ENCODE assay signal across 8 cellular contexts in the genomic region with DNA sequence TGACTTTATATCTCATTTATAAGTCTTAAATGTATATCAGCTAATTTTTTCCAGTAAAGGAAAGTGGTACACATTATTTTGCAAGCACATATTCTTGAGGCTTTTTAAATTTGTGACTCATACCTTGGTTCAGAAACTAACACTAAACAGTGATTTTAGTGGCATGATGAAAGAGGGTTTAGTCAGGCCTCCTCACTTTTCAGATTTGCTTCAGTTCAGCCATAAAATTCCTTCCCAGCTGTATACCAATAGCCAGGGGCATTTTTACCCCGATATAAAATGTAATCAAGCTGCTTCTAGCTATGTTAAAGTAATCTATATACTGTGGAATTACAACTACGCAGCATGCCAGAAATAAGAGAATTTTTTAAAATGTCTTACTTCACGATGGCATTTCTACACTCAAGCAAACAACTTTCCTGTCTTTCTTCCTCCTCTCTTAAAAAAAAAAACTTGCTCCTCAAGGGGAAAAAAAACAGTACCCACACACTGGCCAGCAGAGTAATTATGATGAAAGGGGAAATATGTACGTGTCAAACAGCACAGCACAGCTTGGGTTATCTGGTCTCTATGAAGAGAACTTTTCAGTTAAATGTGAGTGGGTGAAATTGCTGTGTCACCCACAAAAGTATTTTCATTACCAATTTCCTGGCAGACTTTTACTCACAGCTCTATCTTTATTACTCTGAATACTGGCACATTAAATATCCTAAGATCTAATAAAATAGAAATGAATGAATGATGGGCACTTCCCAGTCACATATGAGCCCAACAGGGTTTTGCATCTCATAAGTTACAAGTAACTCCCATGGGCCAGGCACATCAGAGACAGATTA.
DNase-seq lines count a peak whose midpoint lies in the region; ATAC-seq and TF ChIP-seq lines count a peak whose summit lies in the region.

No MANE protein-coding gene starts in this region.

- H3K36me3 ChIP-seq in A673 (ENCODE audit: insufficient read depth, low read length, poor library complexity, severe bottlenecking) = no peaks in the 10 kb centered on the region
- H3K36me3 ChIP-seq in IMR-90 (ENCODE audit: control insufficient read depth, insufficient read depth, low read length) = no peaks in the 10 kb centered on the region

- H4K91ac ChIP-seq in IMR-90 (ENCODE audit: insufficient read depth, low read depth, low read length) = peak overlapping the region; percentile 95

- peak overlapping the region; percentile 88 to 92 for H4K8ac ChIP-seq in IMR-90 (ENCODE audit: low read depth in 2 of 2, low read length in 2 of 2)

- H3K4me3 Mint-ChIP-seq in dendritic cell treated with granulocyte-macrophage colony-stimulating factor and Interleukin-4, amounts not matched to agents 40 ng/mL and 50 ng/mL, for 4 days = no peak overlapping the region

- H3K4ac ChIP-seq in IMR-90 (ENCODE audit: low read depth, low read length) = peak overlapping the region; percentile 99; the same call in 1 of the 2 replicates

- in situ Hi-C loops in IMR-90 (cut with MboI; ENCODE audit: low sequenced_read_pairs) = no loop called here

- dilution Hi-C loops in IMR-90 (cut with HindIII; ENCODE audit: low sequenced_read_pairs, unreplicated experiment) = no loop called here

- no CpG with 5 or more reads among the region's 4 CpGs for WGBS in IMR-90 (ENCODE audit: extremely low coverage in 2 of 2, insufficient read length in 1 of 2), 2 experiments

- POLR2A ChIA-PET in A673 (lab: Charles Lee; ENCODE audit: low non-redundant PET) = interaction anchor here (1.0 kb wide), 1 partner anchor 15 kb away, joined by 6 read pairs; no protein-coding TSS in a partner anchor
- POLR2A ChIA-PET in IMR-90 (lab: Charles Lee; ENCODE audit: unreplicated experiment) = interaction anchor here (0.5 kb wide), 2 partner anchors 16 to 127 kb away, joined by 3 to 5 read pairs; no protein-coding TSS in a partner anchor

- peak overlapping the region; percentile 100 for H2BK20ac ChIP-seq in IMR-90 (ENCODE audit: low read depth, low read length)

- no peaks in the 10 kb centered on the region for H3K79me1 ChIP-seq in IMR-90 (ENCODE audit: low read depth in 1 of 2, low read length in 2 of 2)

- H3K4me3 ChIP-seq in A673 (ENCODE audit: low read depth, low read length, poor library complexity, severe bottlenecking) (no peak overlapping the region), IMR-90 (ENCODE audit: insufficient read depth, low read depth, low read length) (no peak overlapping the region)

- H3K27ac ChIP-seq in A673 (ENCODE audit: low read depth, low read length, poor library complexity, severe bottlenecking) (peak overlapping the region; percentile 81), IMR-90 (ENCODE audit: insufficient read depth, low read length) (peak overlapping the region; percentile 61)

- H2BK15ac ChIP-seq in IMR-90 (ENCODE audit: low read depth, low read length) = peak overlapping the region; percentile 93; the same call in 2 of the 3 replicates

- H3K9me3 Mint-ChIP-seq in dendritic cell treated with granulocyte-macrophage colony-stimulating factor and Interleukin-4, amounts not matched to agents 40 ng/mL and 50 ng/mL, for 4 days = no peaks in the 10 kb centered on the region

- H2AK9ac ChIP-seq in IMR-90 (replicated peaks; ENCODE audit: low read depth, low read length, poor library complexity) = no peak overlapping the region

- TF ChIP-seq CTCF in A673 (conservative IDR thresholded peaks at IDR 0.05; ENCODE audit: low read depth, low read length) (no peak), IMR-90 (conservative IDR thresholded peaks at IDR 0.05; ENCODE audit: low read depth, low read length) (no peak)

- intact Hi-C loops in A673 (cut with micrococcal nuclease; ENCODE audit: unreplicated experiment) = loop anchor here (5.0 kb wide), 1 partner anchor 245 kb away; the partner anchor contains the start of gene TENT5A
- intact Hi-C loops in IMR-90 (cut with micrococcal nuclease) = loop anchor here (2.0 to 10.0 kb wide), 5 partner anchors 103 to 1393 kb away; partner anchors contain the start of gene TENT5A
- intact Hi-C loops in dendritic cell treated with granulocyte-macrophage colony-stimulating factor and Interleukin-4, amounts not matched to agents 40 ng/mL and 50 ng/mL, for 4 days (cut with micrococcal nuclease) = no loop called here
- intact Hi-C loops in posterior cingulate gyrus (cut with DNase I) = no loop called here

- no peaks in the 10 kb centered on the region for H3K27me3 Mint-ChIP-seq in dendritic cell treated with granulocyte-macrophage colony-stimulating factor and Interleukin-4, amounts not matched to agents 40 ng/mL and 50 ng/mL, for 4 days

- H3K23ac ChIP-seq in IMR-90 (ENCODE audit: low read depth, low read length) = peak overlapping the region; percentile 88; the same call in 1 of the 2 replicates

- H3K18ac ChIP-seq in IMR-90 (ENCODE audit: low read depth, low read length) = peak overlapping the region; percentile 96; the same call in 1 of the 2 replicates

- no peaks in the 10 kb centered on the region for H3K36me3 Mint-ChIP-seq in dendritic cell treated with granulocyte-macrophage colony-stimulating factor and Interleukin-4, amounts not matched to agents 40 ng/mL and 50 ng/mL, for 4 days (ENCODE audit: low read depth)

- BruUV-seq in A673 (replicated peaks; lab: Mats Ljungman, UMichigan) = no TSS peak
- BruUV-seq in IMR-90 (replicated peaks; lab: Mats Ljungman, UMichigan) = no TSS peak

- H2AK5ac ChIP-seq in IMR-90 (ENCODE audit: low read depth, low read length) = peak overlapping the region; percentile 68; the same call in 1 of the 2 replicates

- no peaks in the 10 kb centered on the region for H4K20me1 ChIP-seq in IMR-90 (ENCODE audit: insufficient read depth, low read length)

- peak overlapping the region; percentile 99 for H2BK120ac ChIP-seq in IMR-90 (ENCODE audit: low read depth, low read length)

- H3K9me3 ChIP-seq in A673 (ENCODE audit: low read depth, low read length, poor library complexity, severe bottlenecking) (no peaks in the 10 kb centered on the region), IMR-90 (ENCODE audit: control insufficient read depth, insufficient read depth, low read length) (no peaks in the 10 kb centered on the region)

- H3K56ac ChIP-seq in IMR-90 (ENCODE audit: extremely low read depth, insufficient read depth, low read length) = peak overlapping the region; percentile 60

- H4K5ac ChIP-seq in IMR-90 (ENCODE audit: low read depth, low read length) = peak overlapping the region; percentile 98

- peaks cover 3% of the 10 kb centered on the region for H3K9me1 ChIP-seq in IMR-90 (ENCODE audit: insufficient read depth, low read length)

- ATAC-seq in GM19452 (IDR thresholded peaks at IDR 0.05; ENCODE audit: unreplicated experiment) = peak; percentile 57
- peak; percentile 73 for ATAC-seq in IMR-90 (ENCODE audit: low read depth)
- ATAC-seq in activated CD4-positive, CD25-positive, alpha-beta regulatory T cell treated with anti-CD3 and anti-CD28 coated beads, Interleukin-2, amount 50 U/mL, for 24 hours = no peak

- CTCF ChIA-PET in A673 (lab: Charles Lee) (interaction anchor here (0.6 kb wide), 1 partner anchor 382 kb away, joined by 3 read pairs; no protein-coding TSS in a partner anchor), IMR-90 (lab: Yijun Ruan, JAX) (interaction anchor here (0.7 kb wide), 1 partner anchor 1571 kb away, joined by 3 read pairs; no protein-coding TSS in a partner anchor)

- peaks cover 37% of the 10 kb centered on the region for H3K4me1 ChIP-seq in A673 (ENCODE audit: insufficient read depth, low read length, poor library complexity, severe bottlenecking)
- peaks cover 19% of the 10 kb centered on the region for H3K4me1 ChIP-seq in IMR-90 (ENCODE audit: control insufficient read depth, insufficient read depth, low read length)

- peak overlapping the region; percentile 89; the same call in 1 of the 2 replicates for H3K14ac ChIP-seq in IMR-90 (replicated peaks; ENCODE audit: low read depth, low read length)

- peak overlapping the region; percentile 65; the same call in 1 of the 2 replicates for H3K4me2 ChIP-seq in IMR-90 (ENCODE audit: low read depth, low read length)

- H3K4me1 Mint-ChIP-seq in dendritic cell treated with granulocyte-macrophage colony-stimulating factor and Interleukin-4, amounts not matched to agents 40 ng/mL and 50 ng/mL, for 4 days (ENCODE audit: low read depth) = peaks cover 24% of the 10 kb centered on the region

- peak overlapping the region; percentile 51 for H3K27ac Mint-ChIP-seq in dendritic cell treated with granulocyte-macrophage colony-stimulating factor and Interleukin-4, amounts not matched to agents 40 ng/mL and 50 ng/mL, for 4 days

- H3K27me3 ChIP-seq in A673 (replicated peaks; ENCODE audit: insufficient read depth, low read depth, low read length, poor library complexity) (no peaks in the 10 kb centered on the region), IMR-90 (ENCODE audit: control insufficient read depth, insufficient read depth, low read length) (no peaks in the 10 kb centered on the region)

- TF ChIP-seq RAD21 in IMR-90 (IDR thresholded peaks at IDR 0.05; ENCODE audit: low read length) = no peak

- H3K9ac ChIP-seq in IMR-90 (ENCODE audit: low read depth, low read length) = peak overlapping the region; percentile 39; the same call in 1 of the 2 replicates

- 0 out of 2 replicates have a peak, but pooled peaks have one; percentile 20 for TF ChIP-seq POLR2A in IMR-90 (IDR thresholded peaks at IDR 0.05; ENCODE audit: low read depth, low read length)

- H2BK5ac ChIP-seq in IMR-90 (ENCODE audit: low read depth, low read length, poor library complexity, severe bottlenecking) = peak overlapping the region; percentile 100

- DNase-seq in A673 (ENCODE audit: low spot score) (peak; percentile 87), IMR-90 (peak; percentile 88), SK-N-DZ (ENCODE audit: low spot score) (no peak), NCI-H524 (lab: John Stamatoyannopoulos, UW) (no peak), posterior cingulate gyrus (no peak)

- no peak overlapping the region for H2AFZ ChIP-seq in IMR-90 (replicated peaks; ENCODE audit: low read length, poor library complexity)

TF ChIP-seq in IMR-90, 13 proteins besides CTCF, POLR2A, EP300 and RAD21 (continues in another document):
- TF ChIP-seq SMC3 (IDR thresholded peaks at IDR 0.05; ENCODE audit: low read depth, low read length) (no peak), FOS (IDR thresholded peaks at IDR 0.05; ENCODE audit: low read depth, low read length) (peak; percentile 61; the same call in 1 of the 2 replicates), MAZ (IDR thresholded peaks at IDR 0.05; ENCODE audit: borderline replicate concordance, low read depth, low read length) (no peak), CHD1 (IDR thresholded peaks at IDR 0.05; ENCODE audit: low read depth, low read length) (no peak)
- TF ChIP-seq, protein P1, sequence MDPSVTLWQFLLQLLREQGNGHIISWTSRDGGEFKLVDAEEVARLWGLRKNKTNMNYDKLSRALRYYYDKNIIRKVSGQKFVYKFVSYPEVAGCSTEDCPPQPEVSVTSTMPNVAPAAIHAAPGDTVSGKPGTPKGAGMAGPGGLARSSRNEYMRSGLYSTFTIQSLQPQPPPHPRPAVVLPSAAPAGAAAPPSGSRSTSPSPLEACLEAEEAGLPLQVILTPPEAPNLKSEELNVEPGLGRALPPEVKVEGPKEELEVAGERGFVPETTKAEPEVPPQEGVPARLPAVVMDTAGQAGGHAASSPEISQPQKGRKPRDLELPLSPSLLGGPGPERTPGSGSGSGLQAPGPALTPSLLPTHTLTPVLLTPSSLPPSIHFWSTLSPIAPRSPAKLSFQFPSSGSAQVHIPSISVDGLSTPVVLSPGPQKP (IDR thresholded peaks at IDR 0.05; ENCODE audit: borderline replicate concordance, low read depth, low read length) = no peak

Comparison
In these comparisons a context has a peak if more than half of its experiments do, and no peak if none do; other contexts are left out.
1. DNase-seq: peak in A673 (single experiment) and IMR-90 (single experiment); none in SK-N-DZ (single experiment), NCI-H524 (0 of 2) and posterior cingulate gyrus (0 of 10).
2. ATAC-seq: peak in GM19452 (single experiment) and IMR-90 (single experiment); none in activated CD4-positive, CD25-positive, alpha-beta regulatory T cell treated with anti-CD3 and anti-CD28 coated beads, Interleukin-2, amount 50 U/mL, for 24 hours (0 of 2).
3. intact Hi-C loops: an anchor here in A673 (5.0 kb wide) and IMR-90 (2.0 to 10.0 kb wide); none called in dendritic cell treated with granulocyte-macrophage colony-stimulating factor and Interleukin-4, amounts not matched to agents 40 ng/mL and 50 ng/mL, for 4 days and posterior cingulate gyrus.